ENCODE assay signal across 32 cellular contexts in the genomic region with DNA sequence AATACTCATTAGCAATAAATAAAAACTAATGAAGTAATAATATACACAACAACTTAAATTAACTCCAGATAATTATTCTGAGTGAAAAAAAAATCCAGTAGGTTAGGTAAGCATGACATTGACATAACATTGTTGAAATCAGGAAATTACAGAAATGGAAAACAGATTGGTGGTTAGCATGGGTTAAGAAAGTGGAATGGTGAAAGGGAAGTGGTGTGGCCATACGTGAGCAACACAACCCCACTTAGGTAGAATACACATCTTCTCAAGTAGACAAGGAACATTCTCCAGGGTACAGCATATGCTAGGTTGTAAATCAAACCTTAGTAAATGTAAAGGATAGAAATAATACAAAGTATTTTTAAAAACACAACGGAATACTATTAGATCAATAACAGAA.
"Had no signal": no experiment of that assay in that cellular context is flagged by ENCODE, and none has a peak within 500 bp of the region (broad histone marks: within the 10 kb centered on the region; RNA-seq: fewer than 3 reads in every experiment).

No MANE protein-coding gene starts in this region.

- H3K4me3 ChIP-seq: SJSA1 had no signal

- H3K27me3 Mint-ChIP-seq: activated CD4-positive, alpha-beta memory T cell treated with anti-CD3 and anti-CD28 coated beads, Interleukin-2, amount 10 ng/mL, durations not matched to agents 7 days and 5 days; activated CD4-positive, alpha-beta T cell treated with anti-CD3 and anti-CD28 coated beads for 36 hours; activated naive CD8-positive, alpha-beta T cell; activated T-helper 17 cell treated with anti-CD3 and anti-CD28 coated beads, Interleukin-2, amount 50 U/mL, for 72 hours; brain; central memory CD8-positive, alpha-beta T cell; T-helper 17 cell had no signal

- H3K4me3 Mint-ChIP-seq: activated CD4-positive, alpha-beta memory T cell treated with anti-CD3 and anti-CD28 coated beads, Interleukin-2, amount 10 ng/mL, durations not matched to agents 7 days and 5 days; activated CD4-positive, alpha-beta T cell treated with anti-CD3 and anti-CD28 coated beads for 36 hours; activated naive CD4-positive, alpha-beta T cell treated with anti-CD3 and anti-CD28 coated beads for 36 hours; activated naive CD8-positive, alpha-beta T cell; activated T-helper 17 cell treated with anti-CD3 and anti-CD28 coated beads, Interleukin-2, amount 50 U/mL, for 72 hours; brain; central memory CD8-positive, alpha-beta T cell; T-helper 17 cell had no signal

- H3K27ac ChIP-seq: SJSA1, VCaP had no signal

- H3K4me1 Mint-ChIP-seq: activated CD4-positive, alpha-beta memory T cell treated with anti-CD3 and anti-CD28 coated beads, Interleukin-2, amount 10 ng/mL, durations not matched to agents 7 days and 5 days; activated CD4-positive, alpha-beta T cell treated with anti-CD3 and anti-CD28 coated beads for 36 hours; activated T-helper 17 cell treated with anti-CD3 and anti-CD28 coated beads, Interleukin-2, amount 50 U/mL, for 72 hours; brain; central memory CD8-positive, alpha-beta T cell; T-helper 17 cell had no signal

- ATAC-seq: activated CD4-positive, alpha-beta T cell treated with anti-CD3 and anti-CD28 coated beads for 36 hours; activated T-helper 17 cell treated with anti-CD3 and anti-CD28 coated beads, Interleukin-2, amount 50 U/mL, for 72 hours; Panc1; Right ventricle myocardium inferior; SK-N-SH treated with all-trans-retinoic acid at 6 μM for 48 hours; T-helper 17 cell had no signal

- H3K27me3 ChIP-seq: SJSA1 had no signal

- H3K27ac Mint-ChIP-seq: activated CD4-positive, alpha-beta memory T cell treated with anti-CD3 and anti-CD28 coated beads, Interleukin-2, amount 10 ng/mL, durations not matched to agents 7 days and 5 days; activated CD4-positive, alpha-beta T cell treated with anti-CD3 and anti-CD28 coated beads for 36 hours; activated naive CD4-positive, alpha-beta T cell treated with anti-CD3 and anti-CD28 coated beads for 36 hours; activated naive CD8-positive, alpha-beta T cell; activated T-helper 17 cell treated with anti-CD3 and anti-CD28 coated beads, Interleukin-2, amount 50 U/mL, for 72 hours; brain; T-helper 17 cell had no signal

- DNase-seq: activated CD4-positive, alpha-beta memory T cell treated with anti-CD3 and anti-CD28 coated beads, Interleukin-2, amount 10 ng/mL, durations not matched to agents 7 days and 5 days; activated CD4-positive, alpha-beta T cell treated with anti-CD3 and anti-CD28 coated beads for 36 hours; activated CD4-positive, alpha-beta T cell treated with anti-CD3 and anti-CD28 coated beads, Interleukin-2, amount 50 U/mL, for 1 hour; activated gamma-delta T cell; activated naive CD4-positive, alpha-beta T cell treated with anti-CD3 and anti-CD28 coated beads for 36 hours; activated T-cell treated with anti-CD3 and anti-CD28 coated beads for 4 hours; activated T-cell treated with anti-CD3 and anti-CD28 coated beads, Interleukin-2, amount 50 U/mL, for 48 hours; amygdala; KG1; NCI-H1092; NCI-H1417; NCI-H2029; NCI-H2107; NCI-H2171 treated with DMSO at 0.1 percent for 48 hours; NCI-H226; NCI-H510A; NCI-H526 treated with DMSO at 0.1 percent for 48 hours; NCI-H82; NK-92 treated with Interleukin-12 subunit alpha and Interleukin-12 subunit beta, amount 100 ng/mL, for 24 hours; OCI-M1; RPMI8226; T-helper 17 cell; T-helper 9 cell had no signal

- H3K36me3 ChIP-seq: SJSA1 had no signal

- H3K4me1 ChIP-seq: SJSA1 had no signal
